29 cellular contexts compared by ENCODE assay signal in the genomic region with DNA sequence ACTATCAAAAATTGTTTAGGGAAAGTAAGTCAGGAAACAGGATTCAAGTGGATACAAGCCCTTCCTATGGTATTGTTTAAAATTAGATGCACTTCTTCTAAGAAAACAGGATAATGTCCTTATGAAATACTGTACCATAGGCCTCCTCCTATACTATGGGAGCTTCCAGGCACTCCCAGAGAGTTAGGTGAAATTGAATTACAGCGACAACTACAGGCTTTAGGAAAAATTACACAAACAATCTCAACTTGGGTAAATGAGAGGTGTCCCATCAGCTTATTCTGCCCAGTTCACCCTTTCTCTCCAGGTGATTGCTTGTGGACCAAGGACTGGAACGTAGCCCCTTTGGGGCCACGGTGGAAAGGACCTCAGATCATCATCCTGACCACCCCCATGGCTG.
DNase-seq lines count a peak whose midpoint lies in the region; ATAC-seq and TF ChIP-seq lines count a peak whose summit lies in the region.
"Had no signal": no experiment of that assay in that cellular context is flagged by ENCODE, and none has a peak within 500 bp of the region (broad histone marks: within the 10 kb centered on the region; RNA-seq: fewer than 3 reads in every experiment).

No MANE protein-coding gene starts in this region.

- H3K4me1 Mint-ChIP-seq in Calu3 (ENCODE audit: low read depth, unreplicated experiment): no peaks in the 10 kb centered on the region
- H3K4me1 Mint-ChIP-seq: activated CD8-positive, alpha-beta memory T cell treated with anti-CD3 and anti-CD28 coated beads, Interleukin-2, amount 10 ng/mL, durations not matched to agents 7 days and 5 days; CD4-positive, CD25-positive, alpha-beta regulatory T cell; mesothelial cell of epicardium had no signal

- no peaks in the 10 kb centered on the region for H3K9me3 Mint-ChIP-seq in Calu3 (ENCODE audit: low read depth, unreplicated experiment)
- H3K9me3 Mint-ChIP-seq: CD4-positive, CD25-positive, alpha-beta regulatory T cell; mesothelial cell of epicardium; type B pancreatic cell had no signal

- H3K9me3 ChIP-seq in heart right ventricle: no peaks in the 10 kb centered on the region
- no peaks in the 10 kb centered on the region for H3K9me3 ChIP-seq in suprapubic skin
- H3K9me3 ChIP-seq: ascending aorta, colonic mucosa, MG63, sigmoid colon, SJCRH30 had no signal

- no TSS peak for BruUV-seq in Calu3 (replicated peaks; lab: Mats Ljungman, UMichigan)

- no peak for TF ChIP-seq EP300 in suprapubic skin (IDR thresholded peaks at IDR 0.05)

- CTCF ChIA-PET in Calu3 (lab: Charles Lee): no interaction called here

- H3K27ac ChIP-seq in heart right ventricle: no peak overlapping the region
- no peak overlapping the region for H3K27ac ChIP-seq in suprapubic skin
- H3K27ac ChIP-seq: ascending aorta, cardiac muscle cell, colonic mucosa, sigmoid colon, SJCRH30 had no signal

- H3K4me1 ChIP-seq in heart right ventricle (no peaks in the 10 kb centered on the region), suprapubic skin (peaks cover 3% of the 10 kb centered on the region)
- H3K4me1 ChIP-seq: ascending aorta, colonic mucosa, sigmoid colon, SJCRH30 had no signal

- 6 to 13% methylated on average over 3 of the region's 3 CpGs for WGBS in heart right ventricle, 2 donors
- no CpG with 5 or more reads among the region's 3 CpGs for WGBS in suprapubic skin

- no peaks in the 10 kb centered on the region for H3K27me3 Mint-ChIP-seq in Calu3 (ENCODE audit: unreplicated experiment)
- H3K27me3 Mint-ChIP-seq: activated CD8-positive, alpha-beta memory T cell treated with anti-CD3 and anti-CD28 coated beads, Interleukin-2, amount 10 ng/mL, durations not matched to agents 7 days and 5 days; CD4-positive, CD25-positive, alpha-beta regulatory T cell; type B pancreatic cell had no signal

- TF ChIP-seq POLR2A in suprapubic skin (IDR thresholded peaks at IDR 0.05): no peak

- no peak for DNase-seq in heart right ventricle
- DNase-seq in Right ventricle myocardium inferior (ENCODE audit: missing footprints): no peak
- no peak for DNase-seq in LNCaP clone FGC (ENCODE audit: low read depth)
- no peak for DNase-seq in epithelial cell of proximal tubule (ENCODE audit: low read depth)
- DNase-seq in Calu3: no peak
- no peak for DNase-seq in activated CD4-positive, alpha-beta T cell treated with anti-CD3 and anti-CD28 coated beads for 48 hours
- no peak for DNase-seq in suprapubic skin (ENCODE audit: low spot score in 2 of 2)
- DNase-seq in activated CD4-positive, alpha-beta T cell treated with anti-CD3 and anti-CD28 coated beads, Interleukin-2, amount 50 U/mL, for 1 hour: no peak
- DNase-seq: activated CD8-positive, alpha-beta memory T cell treated with anti-CD3 and anti-CD28 coated beads, Interleukin-2, amount 10 ng/mL, durations not matched to agents 7 days and 5 days; activated gamma-delta T cell treated with Interleukin-2 at 50 U/mL for 16 hours; activated T-cell treated with anti-CD3 and anti-CD28 coated beads, Interleukin-2, amount 50 U/mL, for 48 hours; AML-193; CD4-positive, CD25-positive, alpha-beta regulatory T cell; colonic mucosa; DND-41; effector memory CD4-positive, alpha-beta T cell; MG63; NCI-H1105 treated with DMSO at 0.1 percent for 48 hours; NCI-H187 treated with DMSO at 0.1 percent for 48 hours; NCI-H226; NCI-H69; sigmoid colon; stimulated activated CD4-positive, alpha-beta T cell treated with anti-CD3 and anti-CD28 coated beads, Interleukin-4, amount 100 ng/mL, for 4 hours had no signal

- TF ChIP-seq CTCF in heart right ventricle (IDR thresholded peaks at IDR 0.05): peak in 5 of 9 donors; percentile 20 to 34 (median 26)
- TF ChIP-seq CTCF in LNCaP clone FGC (IDR thresholded peaks at IDR 0.05; ENCODE audit: control insufficient read depth, extremely low read depth, insufficient read depth): 0 out of 2 replicates have a peak, but pooled peaks have one; percentile 29
- TF ChIP-seq CTCF in epithelial cell of proximal tubule (conservative IDR thresholded peaks at IDR 0.05; ENCODE audit: low read depth, low read length): peak; percentile 36
- TF ChIP-seq CTCF in Calu3 (IDR thresholded peaks at IDR 0.05; ENCODE audit: unreplicated experiment): no peak
- TF ChIP-seq CTCF in suprapubic skin (IDR thresholded peaks at IDR 0.05): no peak

- H3K4me3 ChIP-seq in heart right ventricle (no peak overlapping the region), LNCaP clone FGC (ENCODE audit: low read depth, low read length) (no peak overlapping the region), epithelial cell of proximal tubule (ENCODE audit: low read depth, low read length) (no peak overlapping the region), suprapubic skin (no peak overlapping the region)
- H3K4me3 ChIP-seq: ascending aorta, cardiac muscle cell, colonic mucosa, MG63, sigmoid colon, SJCRH30 had no signal

- no peak overlapping the region for H3K4me3 Mint-ChIP-seq in Calu3 (ENCODE audit: low read depth, unreplicated experiment)
- H3K4me3 Mint-ChIP-seq: activated CD8-positive, alpha-beta memory T cell treated with anti-CD3 and anti-CD28 coated beads, Interleukin-2, amount 10 ng/mL, durations not matched to agents 7 days and 5 days; CD4-positive, CD25-positive, alpha-beta regulatory T cell; mesothelial cell of epicardium; type B pancreatic cell had no signal

- H3K27me3 ChIP-seq in heart right ventricle: no peaks in the 10 kb centered on the region
- no peaks in the 10 kb centered on the region for H3K27me3 ChIP-seq in suprapubic skin
- H3K27me3 ChIP-seq: ascending aorta, cardiac muscle cell, colonic mucosa, MG63, sigmoid colon, SJCRH30 had no signal

- no peak for ATAC-seq in heart right ventricle
- no peak for ATAC-seq in Right ventricle myocardium inferior
- ATAC-seq: activated CD8-positive, alpha-beta memory T cell treated with anti-CD3 and anti-CD28 coated beads, Interleukin-2, amount 10 ng/mL, durations not matched to agents 7 days and 5 days; Panc1 had no signal

- intact Hi-C loops in heart right ventricle (cut with DNase I): no loop called here
- intact Hi-C loops in Right ventricle myocardium inferior (cut with DNase I): loop anchor here (10.0 kb wide), 1 partner anchor 134 kb away; no protein-coding TSS in a partner anchor
- intact Hi-C loops in Calu3 (cut with micrococcal nuclease; ENCODE audit: unreplicated experiment): no loop called here

- H3K36me3 Mint-ChIP-seq in Calu3 (ENCODE audit: insufficient read depth, unreplicated experiment): no peaks in the 10 kb centered on the region
- H3K36me3 Mint-ChIP-seq: activated CD8-positive, alpha-beta memory T cell treated with anti-CD3 and anti-CD28 coated beads, Interleukin-2, amount 10 ng/mL, durations not matched to agents 7 days and 5 days; CD4-positive, CD25-positive, alpha-beta regulatory T cell; mesothelial cell of epicardium; type B pancreatic cell had no signal

- H3K36me3 ChIP-seq in heart right ventricle (no peaks in the 10 kb centered on the region), suprapubic skin (no peaks in the 10 kb centered on the region)
- H3K36me3 ChIP-seq: ascending aorta, cardiac muscle cell, colonic mucosa, MG63, sigmoid colon, SJCRH30 had no signal

- H3K27ac Mint-ChIP-seq in Calu3 (ENCODE audit: unreplicated experiment): no peak overlapping the region
- H3K27ac Mint-ChIP-seq: activated CD8-positive, alpha-beta memory T cell treated with anti-CD3 and anti-CD28 coated beads, Interleukin-2, amount 10 ng/mL, durations not matched to agents 7 days and 5 days; CD4-positive, CD25-positive, alpha-beta regulatory T cell; mesothelial cell of epicardium; type B pancreatic cell had no signal

Comparison
In these comparisons a context has a peak if more than half of its experiments do, and no peak if none do; other contexts are left out.
1. CTCF ChIP-seq: peak in heart right ventricle (5 of 9), LNCaP clone FGC (single experiment) and epithelial cell of proximal tubule (single experiment); none in Calu3 (single experiment) and suprapubic skin (0 of 2).